Comparison of ENCODE assay signal across 3 cellular contexts in the genomic region with DNA sequence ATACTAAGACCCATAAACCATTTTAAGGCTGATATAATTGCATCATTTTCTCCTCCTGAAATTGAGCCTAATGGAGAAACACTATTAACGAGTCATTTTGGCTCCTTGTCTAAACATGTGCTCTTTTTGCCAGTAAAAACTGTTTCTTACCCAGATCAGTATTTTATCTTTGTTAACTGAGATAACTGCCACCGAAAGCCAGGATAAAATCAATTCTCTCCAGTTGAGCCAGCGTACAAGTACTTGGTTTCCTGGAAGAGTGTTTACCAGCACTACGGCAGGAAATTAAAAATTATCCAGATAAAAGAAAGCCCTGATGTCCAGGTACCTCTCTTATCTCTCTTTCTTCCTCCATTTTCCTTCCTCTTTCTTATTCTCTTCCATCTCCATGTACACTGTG.
DNase-seq lines count a peak whose midpoint lies in the region; ATAC-seq lines count a peak whose summit lies in the region.
"Not testable (repeated sequence)": the region's sequence is repeated elsewhere in the genome, so short reads cannot be mapped to it uniquely, and the experiment has no call there.

No MANE protein-coding gene starts in this region.

- DNase-seq in Right ventricle myocardium inferior (ENCODE audit: missing footprints); Right ventricle myocardium superior; left ventricle myocardium superior: not testable (repeated sequence)

- intact Hi-C loops in Right ventricle myocardium inferior (cut with DNase I); Right ventricle myocardium superior (cut with DNase I); left ventricle myocardium superior (cut with micrococcal nuclease): not testable (repeated sequence)

- ATAC-seq in Right ventricle myocardium inferior = peak; percentile 50
- ATAC-seq in Right ventricle myocardium superior (ENCODE audit: poor library complexity) = peak; percentile 45
- peak; percentile 43 for ATAC-seq in left ventricle myocardium superior
